22 cellular contexts compared by ENCODE assay signal in the genomic region with DNA sequence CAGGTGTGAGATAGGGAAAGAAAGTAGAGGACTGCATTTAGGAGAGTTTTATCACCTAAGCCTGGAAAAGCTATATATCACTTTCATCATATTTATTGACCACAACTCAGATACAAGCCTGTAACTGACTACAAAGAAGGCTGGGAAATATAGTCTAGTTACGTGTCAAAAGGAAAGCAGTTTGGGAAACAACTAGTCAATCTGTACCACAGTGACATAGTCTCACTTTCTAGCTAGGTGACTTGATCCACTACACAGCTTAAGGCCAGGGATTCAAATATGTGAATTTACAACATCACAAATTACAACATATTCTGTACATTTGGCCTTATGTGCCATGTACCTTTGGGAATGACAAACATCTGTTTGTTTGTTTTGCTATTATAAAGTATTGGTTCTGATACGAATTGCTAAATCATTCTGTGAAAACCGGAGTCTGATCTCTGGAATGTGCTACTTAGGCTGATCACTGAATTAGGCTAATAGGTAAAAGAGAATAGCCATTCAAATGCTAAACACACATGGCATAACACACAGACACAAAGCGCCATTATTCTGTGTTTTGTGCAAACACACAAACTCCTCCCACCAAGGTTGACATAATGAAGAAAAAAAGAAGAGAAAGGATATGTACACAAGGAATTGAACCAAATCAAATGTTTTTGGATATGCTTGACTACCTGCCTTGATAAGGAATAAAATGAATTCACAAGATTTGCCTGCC.
DNase-seq lines count a peak whose midpoint lies in the region; ATAC-seq, FAIRE-seq and TF ChIP-seq lines count a peak whose summit lies in the region.
"Had no signal": no experiment of that assay in that cellular context is flagged by ENCODE, and none has a peak within 500 bp of the region (broad histone marks: within the 10 kb centered on the region; RNA-seq: fewer than 3 reads in every experiment).

No MANE protein-coding gene starts in this region.

- H3K27ac Mint-ChIP-seq in activated naive CD4-positive, alpha-beta T cell treated with anti-CD3 and anti-CD28 coated beads, Interleukin-2, amount 50 U/mL, for 72 hours: peak overlapping the region; percentile 91 to 96
- no peak overlapping the region for H3K27ac Mint-ChIP-seq in activated naive CD4-positive, alpha-beta T cell treated with anti-CD3 and anti-CD28 coated beads, Interleukin-2, amount 10 ng/mL, durations not matched to agents 7 days and 5 days
- H3K27ac Mint-ChIP-seq in type B pancreatic cell: peak overlapping the region; percentile 4
- H3K27ac Mint-ChIP-seq: activated naive CD8-positive, alpha-beta T cell treated with anti-CD3 and anti-CD28 coated beads, Interleukin-2, amount 10 ng/mL, durations not matched to agents 7 days and 5 days; naive B cell had no signal

- peaks cover 0 to 5% of the 10 kb centered on the region in 2 donors for H3K9me3 Mint-ChIP-seq in activated naive CD4-positive, alpha-beta T cell treated with anti-CD3 and anti-CD28 coated beads, Interleukin-2, amount 50 U/mL, for 72 hours
- H3K9me3 Mint-ChIP-seq in activated naive CD4-positive, alpha-beta T cell treated with anti-CD3 and anti-CD28 coated beads, Interleukin-2, amount 10 ng/mL, durations not matched to agents 7 days and 5 days: no peaks in the 10 kb centered on the region
- H3K9me3 Mint-ChIP-seq in type B pancreatic cell: no peaks in the 10 kb centered on the region
- H3K9me3 Mint-ChIP-seq: naive B cell had no signal

- H3K27me3 Mint-ChIP-seq in activated naive CD4-positive, alpha-beta T cell treated with anti-CD3 and anti-CD28 coated beads, Interleukin-2, amount 10 ng/mL, durations not matched to agents 7 days and 5 days: no peaks in the 10 kb centered on the region
- H3K27me3 Mint-ChIP-seq in type B pancreatic cell: peaks cover 3% of the 10 kb centered on the region
- H3K27me3 Mint-ChIP-seq: activated naive CD8-positive, alpha-beta T cell treated with anti-CD3 and anti-CD28 coated beads, Interleukin-2, amount 10 ng/mL, durations not matched to agents 7 days and 5 days; naive B cell had no signal

- H3K36me3 Mint-ChIP-seq in activated naive CD4-positive, alpha-beta T cell treated with anti-CD3 and anti-CD28 coated beads, Interleukin-2, amount 50 U/mL, for 72 hours: peaks cover 0 to 29% of the 10 kb centered on the region in 2 donors
- no peaks in the 10 kb centered on the region for H3K36me3 Mint-ChIP-seq in activated naive CD4-positive, alpha-beta T cell treated with anti-CD3 and anti-CD28 coated beads, Interleukin-2, amount 10 ng/mL, durations not matched to agents 7 days and 5 days
- no peaks in the 10 kb centered on the region for H3K36me3 Mint-ChIP-seq in type B pancreatic cell
- H3K36me3 Mint-ChIP-seq: naive B cell had no signal

- no peak for TF ChIP-seq CTCF in type B pancreatic cell (conservative IDR thresholded peaks at IDR 0.05)

- ATAC-seq in activated naive CD4-positive, alpha-beta T cell treated with anti-CD3 and anti-CD28 coated beads, Interleukin-2, amount 50 U/mL, for 72 hours: peak; percentile 67 to 80
- ATAC-seq in HG03025 (IDR thresholded peaks at IDR 0.05; ENCODE audit: low FRiP score, unreplicated experiment) (no peak), HG03439 (IDR thresholded peaks at IDR 0.05; ENCODE audit: unreplicated experiment) (no peak)
- ATAC-seq: psoas muscle had no signal

- peak; percentile 67 for FAIRE-seq in endometrium (lab: Jason Lieb, UNC)
- FAIRE-seq: bronchial epithelial cell, GM12891 had no signal

- CTCF ChIA-PET in activated naive CD4-positive, alpha-beta T cell treated with anti-CD3 and anti-CD28 coated beads, Interleukin-2, amount 10 ng/mL, durations not matched to agents 7 days and 5 days (lab: Charles Lee): interaction anchor here (0.6 kb wide), 1 partner anchor 153 kb away, joined by 3 read pairs; no protein-coding TSS in a partner anchor

- H3K4me3 Mint-ChIP-seq in activated naive CD4-positive, alpha-beta T cell treated with anti-CD3 and anti-CD28 coated beads, Interleukin-2, amount 10 ng/mL, durations not matched to agents 7 days and 5 days: no peak overlapping the region
- H3K4me3 Mint-ChIP-seq in type B pancreatic cell: no peak overlapping the region
- H3K4me3 Mint-ChIP-seq: activated naive CD8-positive, alpha-beta T cell treated with anti-CD3 and anti-CD28 coated beads, Interleukin-2, amount 10 ng/mL, durations not matched to agents 7 days and 5 days; naive B cell had no signal

- H3K4me1 Mint-ChIP-seq in activated naive CD4-positive, alpha-beta T cell treated with anti-CD3 and anti-CD28 coated beads, Interleukin-2, amount 10 ng/mL, durations not matched to agents 7 days and 5 days: no peaks in the 10 kb centered on the region
- peaks cover 5% of the 10 kb centered on the region for H3K4me1 Mint-ChIP-seq in type B pancreatic cell (ENCODE audit: unreplicated experiment)
- H3K4me1 Mint-ChIP-seq: naive B cell had no signal

- no peak for DNase-seq in activated naive CD4-positive, alpha-beta T cell treated with anti-CD3 and anti-CD28 coated beads, Interleukin-2, amount 50 U/mL, for 72 hours (ENCODE audit: low spot score in 2 of 2)
- DNase-seq in activated naive CD4-positive, alpha-beta T cell treated with anti-CD3 and anti-CD28 coated beads, Interleukin-2, amount 10 ng/mL, durations not matched to agents 7 days and 5 days: no peak
- peak; percentile 93 for DNase-seq in NCI-H2029 treated with DMSO at 0.1 percent for 48 hours (lab: John Stamatoyannopoulos, UW)
- DNase-seq in type B pancreatic cell (ENCODE audit: extremely low spot score, unreplicated experiment): no peak
- DNase-seq: activated naive CD8-positive, alpha-beta T cell treated with anti-CD3 and anti-CD28 coated beads, Interleukin-2, amount 10 ng/mL, durations not matched to agents 7 days and 5 days; GF-D8; head of caudate nucleus; islet precursor cell; KG1; mammary epithelial cell; naive B cell; NCI-H1048; NCI-H2171; psoas muscle; Right ventricle myocardium superior; thyroid gland; WERI-Rb-1 had no signal

Comparison
In these comparisons a context has a peak if more than half of its experiments do, and no peak if none do; other contexts are left out.
1. ATAC-seq: peak in activated naive CD4-positive, alpha-beta T cell treated with anti-CD3 and anti-CD28 coated beads, Interleukin-2, amount 50 U/mL, for 72 hours (2 of 2); none in HG03025 (single experiment) and HG03439 (single experiment).